ENCODE assay signal across 9 cellular contexts in the genomic region with DNA sequence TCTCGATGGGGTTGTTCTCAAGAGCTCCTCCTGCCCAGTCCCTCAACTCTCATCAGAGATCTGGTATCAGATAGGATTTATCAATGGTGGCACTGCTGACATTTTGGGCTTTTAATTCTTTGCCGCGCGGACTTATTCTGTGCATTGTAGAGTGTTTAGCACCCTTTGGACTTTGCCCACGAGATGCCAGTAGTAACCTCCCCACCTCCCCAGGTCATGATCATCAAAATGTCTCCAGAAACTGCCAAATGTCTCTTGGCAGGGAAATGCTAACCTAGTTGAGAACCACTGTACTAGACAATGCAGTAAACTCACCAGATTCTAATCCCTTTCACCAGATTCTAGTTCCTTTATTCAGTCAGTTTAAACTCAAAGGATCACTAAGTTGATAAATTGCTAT. TPM values are rescaled to one million over a fixed set of nuclear protein-coding genes. Genes with fewer than 3 reads are reported as not detected.
"Had no signal": no experiment of that assay in that cellular context is flagged by ENCODE, and none has a peak within 500 bp of the region (broad histone marks: within the 10 kb centered on the region; RNA-seq: fewer than 3 reads in every experiment).

No MANE protein-coding gene starts in this region.

- ATAC-seq: GM12878 had no signal

- H3K4me3 ChIP-seq: GM12878 had no signal

- FAIRE-seq: G401.6, GM12878, GM12891, GM12892, GM18507, GM19239 had no signal

- DNase-seq: GDM1, GF-D8 had no signal

RNA-seq across cellular contexts. Expression of a gene that starts 24.0 kb away (rescaled TPM):
- total RNA-seq: G401 had no signal

RNA-seq across cellular contexts. Expression of a gene that starts 59.5 kb away (rescaled TPM):
- total RNA-seq: G401, GM12878 had no signal
- polyA plus RNA-seq: GM12878 had no signal
